In genomic region chr1:3453891-3454810, GRCh38 we compare ENCODE assay signal across 1 cellular context.
TF ChIP-seq lines count a peak whose summit lies in the region.

Gene ARHGEF16, plus strand, starts transcription at chr1:3454665. Its CDS starts 8,420 bp downstream, at chr1:3463085.

TF ChIP-seq in H1, 55 proteins besides CTCF, POLR2A, EP300 and RAD21:
- TF ChIP-seq ZNF274 (IDR thresholded peaks at IDR 0.05; ENCODE audit: borderline replicate concordance, extremely low read depth, low read length): no peak
- TF ChIP-seq CHD2 (IDR thresholded peaks at IDR 0.05; ENCODE audit: low read length): no peak
- no peak for TF ChIP-seq SP4 (IDR thresholded peaks at IDR 0.05; ENCODE audit: low read length)
- TF ChIP-seq TAF7 (optimal IDR thresholded peaks at IDR 0.05; ENCODE audit: borderline replicate concordance, low read depth, low read length): no peak
- TF ChIP-seq CBX8 (IDR thresholded peaks at IDR 0.05; ENCODE audit: borderline replicate concordance, low read depth, low read length): no peak
- TF ChIP-seq RFX5 (IDR thresholded peaks at IDR 0.05; ENCODE audit: borderline replicate concordance, low read depth, low read length): no peak
- TF ChIP-seq KDM1A (IDR thresholded peaks at IDR 0.05; ENCODE audit: borderline replicate concordance, low read length): peak; percentile 29; the same call in 1 of the 2 replicates
- peak; percentile 62; the same call in 1 of the 2 replicates for TF ChIP-seq PHF8 (conservative IDR thresholded peaks at IDR 0.05; ENCODE audit: low read depth, low read length)
- no peak for TF ChIP-seq ASH2L (IDR thresholded peaks at IDR 0.05; ENCODE audit: low read length)
- no peak for TF ChIP-seq GABPA (IDR thresholded peaks at IDR 0.05; ENCODE audit: borderline replicate concordance, insufficient read depth, low read length)
- 0 out of 4 replicates have a peak, but pooled peaks of 1 of the 2 experiments have one; percentile 57 for TF ChIP-seq HDAC2 (IDR thresholded peaks at IDR 0.05; ENCODE audit: borderline replicate concordance in 1 of 2, low read depth in 2 of 2, low read length in 2 of 2)
- peak; percentile 23; the same call in 1 of the 2 replicates for TF ChIP-seq BACH1 (IDR thresholded peaks at IDR 0.05; ENCODE audit: low read length)
- peak; percentile 76 for TF ChIP-seq CREB1 (IDR thresholded peaks at IDR 0.05)
- no peak for TF ChIP-seq POLR2AphosphoS5 (IDR thresholded peaks at IDR 0.05; ENCODE audit: low read depth, low read length)
- TF ChIP-seq TBP (IDR thresholded peaks at IDR 0.05; ENCODE audit: low read depth, low read length): peak; percentile 24; the same call in 1 of the 2 replicates
- TF ChIP-seq MAX (IDR thresholded peaks at IDR 0.05): peak; percentile 95
- TF ChIP-seq CEBPB (IDR thresholded peaks at IDR 0.05; ENCODE audit: low read depth, low read length): no peak
- no peak for TF ChIP-seq JUN (IDR thresholded peaks at IDR 0.05; ENCODE audit: low read depth, low read length)
- TF ChIP-seq TCF12 (IDR thresholded peaks at IDR 0.05; ENCODE audit: low read depth, low read length): 0 out of 2 replicates have a peak, but pooled peaks have one; percentile 17
- TF ChIP-seq SRF (IDR thresholded peaks at IDR 0.05; ENCODE audit: low read depth, low read length): no peak
- peak; percentile 58; the same call in 1 of the 2 replicates for TF ChIP-seq TAF1 (IDR thresholded peaks at IDR 0.05; ENCODE audit: low read depth, low read length)
- TF ChIP-seq USF2 (IDR thresholded peaks at IDR 0.05; ENCODE audit: low read length): peak; percentile 81
- TF ChIP-seq E2F6 (IDR thresholded peaks at IDR 0.05): peak; percentile 98
